Comparison of ENCODE assay signal across 24 cellular contexts in genomic region chr7:106152313-106152665, GRCh38.
"Had no signal": no experiment of that assay in that cellular context is flagged by ENCODE, and none has a peak within 500 bp of the region (broad histone marks: within the 10 kb centered on the region; RNA-seq: fewer than 3 reads in every experiment).

No MANE protein-coding gene starts in this region.

- H3K27me3 ChIP-seq: gastrocnemius medialis, pancreas, tibial nerve had no signal

- H3K4me3 Mint-ChIP-seq: activated CD4-positive, alpha-beta memory T cell treated with anti-CD3 and anti-CD28 coated beads for 36 hours; activated CD4-positive, alpha-beta T cell treated with anti-CD3 and anti-CD28 coated beads, Interleukin-2, amount 10 ng/mL, durations not matched to agents 24 days and 14 days; activated naive CD4-positive, alpha-beta T cell treated with anti-CD3 and anti-CD28 coated beads, Interleukin-2, amount 50 U/mL, for 24 hours; activated naive CD8-positive, alpha-beta T cell treated with anti-CD3 and anti-CD28 coated beads, Interleukin-2, amount 50 U/mL, for 24 hours; activated T-cell treated with anti-CD3 and anti-CD28 coated beads, Interleukin-2, amount 50 U/mL, for 24 hours; activated T-helper 17 cell treated with anti-CD3 and anti-CD28 coated beads, Interleukin-2, amount 50 U/mL, for 72 hours had no signal

- H3K36me3 ChIP-seq: gastrocnemius medialis, pancreas, tibial nerve had no signal

- H3K27ac Mint-ChIP-seq: activated CD4-positive, alpha-beta memory T cell treated with anti-CD3 and anti-CD28 coated beads for 36 hours; activated CD4-positive, alpha-beta T cell treated with anti-CD3 and anti-CD28 coated beads, Interleukin-2, amount 10 ng/mL, durations not matched to agents 24 days and 14 days; activated naive CD8-positive, alpha-beta T cell treated with anti-CD3 and anti-CD28 coated beads, Interleukin-2, amount 50 U/mL, for 24 hours; activated T-cell treated with anti-CD3 and anti-CD28 coated beads, Interleukin-2, amount 50 U/mL, for 24 hours; activated T-helper 17 cell treated with anti-CD3 and anti-CD28 coated beads, Interleukin-2, amount 50 U/mL, for 72 hours; naive thymus-derived CD4-positive, alpha-beta T cell had no signal

- H3K27me3 Mint-ChIP-seq: activated naive CD4-positive, alpha-beta T cell treated with anti-CD3 and anti-CD28 coated beads, Interleukin-2, amount 50 U/mL, for 24 hours had no signal

- H3K36me3 Mint-ChIP-seq: activated CD4-positive, alpha-beta memory T cell treated with anti-CD3 and anti-CD28 coated beads for 36 hours; activated naive CD4-positive, alpha-beta T cell treated with anti-CD3 and anti-CD28 coated beads, Interleukin-2, amount 50 U/mL, for 24 hours; naive thymus-derived CD4-positive, alpha-beta T cell had no signal

- H3K9me3 ChIP-seq: gastrocnemius medialis, pancreas, psoas muscle had no signal

- H3K27ac ChIP-seq: gastrocnemius medialis, pancreas, psoas muscle, tibial nerve had no signal

- FAIRE-seq: keratinocyte, pancreas, TTC549 had no signal

- H3K9me3 Mint-ChIP-seq: activated CD4-positive, alpha-beta memory T cell treated with anti-CD3 and anti-CD28 coated beads for 36 hours; activated CD4-positive, alpha-beta T cell treated with anti-CD3 and anti-CD28 coated beads, Interleukin-2, amount 10 ng/mL, durations not matched to agents 24 days and 14 days; activated naive CD4-positive, alpha-beta T cell treated with anti-CD3 and anti-CD28 coated beads, Interleukin-2, amount 50 U/mL, for 24 hours; activated naive CD8-positive, alpha-beta T cell treated with anti-CD3 and anti-CD28 coated beads, Interleukin-2, amount 50 U/mL, for 24 hours; activated T-cell treated with anti-CD3 and anti-CD28 coated beads, Interleukin-2, amount 50 U/mL, for 24 hours; activated T-helper 17 cell treated with anti-CD3 and anti-CD28 coated beads, Interleukin-2, amount 50 U/mL, for 72 hours; naive thymus-derived CD4-positive, alpha-beta T cell had no signal

- ATAC-seq: activated naive CD8-positive, alpha-beta T cell treated with anti-CD3 and anti-CD28 coated beads, Interleukin-2, amount 50 U/mL, for 24 hours; activated T-helper 17 cell treated with anti-CD3 and anti-CD28 coated beads, Interleukin-2, amount 50 U/mL, for 72 hours; gastrocnemius medialis; left cardiac atrium; left ventricle myocardium superior; naive thymus-derived CD4-positive, alpha-beta T cell; pancreas; psoas muscle had no signal

- H3K4me1 ChIP-seq: pancreas had no signal

- H3K4me3 ChIP-seq: gastrocnemius medialis, pancreas, psoas muscle, tibial nerve had no signal

- H3K4me1 Mint-ChIP-seq: activated T-helper 17 cell treated with anti-CD3 and anti-CD28 coated beads, Interleukin-2, amount 50 U/mL, for 72 hours had no signal

- DNase-seq: activated CD4-positive, alpha-beta memory T cell treated with anti-CD3 and anti-CD28 coated beads for 36 hours; activated CD4-positive, alpha-beta T cell treated with anti-CD3 and anti-CD28 coated beads, Interleukin-2, amount 10 ng/mL, durations not matched to agents 24 days and 14 days; activated CD4-positive, CD25-positive, alpha-beta regulatory T cell treated with anti-CD3 and anti-CD28 coated beads, Interleukin-2, amount 50 U/mL, for 72 hours; activated CD8-positive, alpha-beta memory T cell treated with anti-CD3 and anti-CD28 coated beads, Interleukin-2, amount 50 U/mL, for 4 hours; activated gamma-delta T cell treated with Interleukin-2 at 50 U/mL for 16 hours; activated naive CD8-positive, alpha-beta T cell treated with anti-CD3 and anti-CD28 coated beads, Interleukin-2, amount 50 U/mL, for 24 hours; activated T-cell treated with anti-CD3 and anti-CD28 coated beads, Interleukin-2, amount 50 U/mL, for 24 hours; amygdala; central memory CD4-positive, alpha-beta T cell; gastrocnemius medialis; glutamatergic neuron; left cardiac atrium; left ventricle myocardium superior; naive thymus-derived CD4-positive, alpha-beta T cell; pancreas; psoas muscle; stimulated activated CD4-positive, alpha-beta T cell treated with anti-CD3 and anti-CD28 coated beads, Interleukin-15, amount 100 ng/mL, for 24 hours; stimulated activated CD4-positive, alpha-beta T cell treated with anti-CD3 and anti-CD28 coated beads, Interleukin-2, amount 100 ng/mL, for 24 hours; stimulated activated naive CD4-positive, alpha-beta T cell had no signal
